In the genomic region with DNA sequence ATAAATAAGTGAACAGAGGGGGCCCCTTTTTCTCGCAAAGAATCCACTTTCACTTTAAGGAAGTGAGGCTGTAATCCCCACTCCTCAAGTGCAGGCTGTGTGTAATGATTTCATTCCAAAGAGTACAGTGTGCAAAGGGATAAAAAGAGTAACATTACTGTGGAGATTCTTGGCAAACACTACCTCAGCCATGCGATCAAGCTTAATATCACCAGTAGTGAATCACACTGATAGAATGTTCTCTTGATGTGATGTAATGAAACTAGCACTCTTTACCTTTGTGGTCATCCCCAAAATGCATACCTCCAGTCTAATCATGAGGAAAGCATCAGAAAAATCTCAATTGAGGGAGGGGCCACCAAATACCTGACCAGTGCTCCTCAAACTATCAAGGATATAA, we compare ENCODE assay signal across 23 cellular contexts.
DNase-seq lines count a peak whose midpoint lies in the region; ATAC-seq, FAIRE-seq and TF ChIP-seq lines count a peak whose summit lies in the region.
"Had no signal": no experiment of that assay in that cellular context is flagged by ENCODE, and none has a peak within 500 bp of the region (broad histone marks: within the 10 kb centered on the region; RNA-seq: fewer than 3 reads in every experiment).

No MANE protein-coding gene starts in this region.

- H3K4me1 ChIP-seq in breast epithelium (no peaks in the 10 kb centered on the region), astrocyte (ENCODE audit: insufficient read depth, low read length) (no peaks in the 10 kb centered on the region), right cardiac atrium (ENCODE audit: control insufficient read depth, insufficient read depth, low read length) (no peaks in the 10 kb centered on the region), upper lobe of right lung (no peaks in the 10 kb centered on the region), mesenchymal stem cell (ENCODE audit: control insufficient read depth, insufficient read depth, low read depth, low read length) (no peaks in the 10 kb centered on the region)
- H3K4me1 ChIP-seq: A549, parathyroid adenoma had no signal

- H3K9ac ChIP-seq in astrocyte (ENCODE audit: low read length) (no peak overlapping the region), mesenchymal stem cell (ENCODE audit: low read length) (no peak overlapping the region)
- H3K9ac ChIP-seq: parathyroid adenoma had no signal

- H2BK5ac ChIP-seq in mesenchymal stem cell (ENCODE audit: low read depth, low read length, poor library complexity, severe bottlenecking) = no peak overlapping the region

- no peaks in the 10 kb centered on the region for H3K36me3 Mint-ChIP-seq in MCF 10A (ENCODE audit: insufficient read depth, unreplicated experiment)
- no peaks in the 10 kb centered on the region for H3K36me3 Mint-ChIP-seq in astrocyte (ENCODE audit: low read depth, unreplicated experiment)
- H3K36me3 Mint-ChIP-seq: naive B cell had no signal

- H3K4me1 Mint-ChIP-seq in MCF 10A (ENCODE audit: insufficient read depth, unreplicated experiment) (peaks cover 12% of the 10 kb centered on the region), astrocyte (ENCODE audit: low read depth, unreplicated experiment) (peaks cover 4% of the 10 kb centered on the region)
- H3K4me1 Mint-ChIP-seq: activated CD4-positive, alpha-beta T cell treated with anti-CD3 and anti-CD28 coated beads, Interleukin-2, amount 10 ng/mL, durations not matched to agents 7 days and 5 days; naive B cell had no signal

- H3K27me3 ChIP-seq in breast epithelium = no peaks in the 10 kb centered on the region
- no peaks in the 10 kb centered on the region for H3K27me3 ChIP-seq in astrocyte (ENCODE audit: insufficient read depth, low read length)
- no peaks in the 10 kb centered on the region for H3K27me3 ChIP-seq in right cardiac atrium (ENCODE audit: control insufficient read depth, insufficient read depth)
- no peaks in the 10 kb centered on the region for H3K27me3 ChIP-seq in upper lobe of right lung
- H3K27me3 ChIP-seq in mesenchymal stem cell (ENCODE audit: control insufficient read depth in 1 of 2, insufficient read depth in 1 of 2, low read length in 2 of 2) = no peaks in the 10 kb centered on the region
- H3K27me3 ChIP-seq: MG63 had no signal

- H3K4me2 ChIP-seq in astrocyte (ENCODE audit: low read length) (peak overlapping the region; percentile 20), mesenchymal stem cell (ENCODE audit: low read length, poor library complexity, severe bottlenecking) (no peak overlapping the region)
- H3K4me2 ChIP-seq: A549 had no signal

- H3K4ac ChIP-seq in mesenchymal stem cell (ENCODE audit: low read depth in 1 of 2, low read length in 2 of 2) = no peak overlapping the region

- H2AFZ ChIP-seq in astrocyte (ENCODE audit: low read depth, low read length) = peak overlapping the region; percentile 32
- H2AFZ ChIP-seq in mesenchymal stem cell (ENCODE audit: low read depth, low read length) = no peak overlapping the region
- H2AFZ ChIP-seq: parathyroid adenoma had no signal

- intact Hi-C loops in MCF 10A (cut with micrococcal nuclease) (no loop called here), breast epithelium (cut with DNase I; ENCODE audit: low total_unique reads) (no loop called here), right cardiac atrium (cut with DNase I) (loop anchor here in 1 of 4 donors (10.0 kb wide), 1 partner anchor 184 kb away; no protein-coding TSS in a partner anchor), upper lobe of right lung (cut with DNase I) (no loop called here)

- CTCF ChIA-PET in MCF 10A (lab: Yijun Ruan, JAX) = interaction anchor here (0.6 to 1.8 kb wide), 3 partner anchors 9 to 180 kb away, joined by 4 to 10 read pairs (median 4); no protein-coding TSS in a partner anchor

- peak; percentile 60 to 64 for ATAC-seq in right cardiac atrium
- peak; percentile 28 for ATAC-seq in upper lobe of right lung
- ATAC-seq: A549, Panc1 had no signal

- BruUV-seq in MCF 10A (replicated peaks; lab: Mats Ljungman, UMichigan) = no TSS peak

- H3K27ac Mint-ChIP-seq in MCF 10A (ENCODE audit: low read depth, unreplicated experiment) (no peak overlapping the region), astrocyte (ENCODE audit: unreplicated experiment) (no peak overlapping the region)
- H3K27ac Mint-ChIP-seq: activated CD4-positive, alpha-beta T cell treated with anti-CD3 and anti-CD28 coated beads, Interleukin-2, amount 10 ng/mL, durations not matched to agents 7 days and 5 days; naive B cell had no signal

- H3K4me3 ChIP-seq in breast epithelium (no peak overlapping the region), astrocyte (ENCODE audit: insufficient read depth, low read depth, low read length) (no peak overlapping the region), right cardiac atrium (ENCODE audit: low read length) (no peak overlapping the region), upper lobe of right lung (no peak overlapping the region), mesenchymal stem cell (ENCODE audit: insufficient read depth in 1 of 2, low read depth in 1 of 2, low read length in 2 of 2) (no peak overlapping the region)
- H3K4me3 ChIP-seq: A549, coronary artery, MG63 had no signal

- H4K20me1 ChIP-seq in astrocyte (ENCODE audit: insufficient read depth, low read length) = no peaks in the 10 kb centered on the region

- H3K27ac ChIP-seq in breast epithelium (no peak overlapping the region), astrocyte (ENCODE audit: low read depth, low read length) (no peak overlapping the region), right cardiac atrium (ENCODE audit: low read length) (no peak overlapping the region), upper lobe of right lung (no peak overlapping the region), mesenchymal stem cell (ENCODE audit: low read length, poor library complexity, severe bottlenecking) (no peak overlapping the region)
- H3K27ac ChIP-seq: A549, C4-2B, coronary artery, parathyroid adenoma had no signal

- no peak for TF ChIP-seq CTCF in MCF 10A (IDR thresholded peaks at IDR 0.05; ENCODE audit: unreplicated experiment)
- no peak for TF ChIP-seq CTCF in breast epithelium (IDR thresholded peaks at IDR 0.05)
- TF ChIP-seq CTCF in astrocyte (IDR thresholded peaks at IDR 0.05; ENCODE audit: insufficient read depth, low read depth, low read length) = no peak
- TF ChIP-seq CTCF in upper lobe of right lung (IDR thresholded peaks at IDR 0.05) = no peak

- no peak overlapping the region for H2AK5ac ChIP-seq in mesenchymal stem cell (ENCODE audit: low read length, severe bottlenecking)

- H3K36me3 ChIP-seq in breast epithelium (no peaks in the 10 kb centered on the region), astrocyte (ENCODE audit: insufficient read depth, low read length) (no peaks in the 10 kb centered on the region), upper lobe of right lung (no peaks in the 10 kb centered on the region), mesenchymal stem cell (ENCODE audit: control insufficient read depth in 1 of 2, insufficient read depth in 2 of 2, low read depth in 1 of 2, low read length in 2 of 2) (no peaks in the 10 kb centered on the region)
- H3K36me3 ChIP-seq: MG63 had no signal

- POLR2A ChIA-PET in MCF 10A (lab: Yijun Ruan, JAX) = interaction anchor here (0.6 kb wide), 1 partner anchor 278 kb away, joined by 3 read pairs; no protein-coding TSS in a partner anchor

- H2BK120ac ChIP-seq in mesenchymal stem cell (ENCODE audit: low read depth, low read length) = no peak overlapping the region

- H2BK15ac ChIP-seq in mesenchymal stem cell (ENCODE audit: low read depth, poor library complexity, severe bottlenecking) = no peak overlapping the region

- no peak overlapping the region for H3K23ac ChIP-seq in mesenchymal stem cell (ENCODE audit: low read length in 2 of 2)

- no peak overlapping the region for H3K18ac ChIP-seq in mesenchymal stem cell (ENCODE audit: low read depth in 1 of 2, low read length in 2 of 2)

- no peak overlapping the region for H2BK12ac ChIP-seq in mesenchymal stem cell (ENCODE audit: low read length in 2 of 2)

- TF ChIP-seq POLR2A in breast epithelium (IDR thresholded peaks at IDR 0.05) = no peak

- H3K9me3 ChIP-seq in breast epithelium (no peaks in the 10 kb centered on the region), astrocyte (ENCODE audit: insufficient read depth, low read depth, low read length) (no peaks in the 10 kb centered on the region), right cardiac atrium (ENCODE audit: control insufficient read depth, low read length) (no peaks in the 10 kb centered on the region), upper lobe of right lung (no peaks in the 10 kb centered on the region), mesenchymal stem cell (ENCODE audit: control insufficient read depth, low read length) (no peaks in the 10 kb centered on the region)
- H3K9me3 ChIP-seq: A549, MG63 had no signal

- no peak overlapping the region for H4K91ac ChIP-seq in mesenchymal stem cell (ENCODE audit: low read length)

- H3K4me3 Mint-ChIP-seq in MCF 10A (ENCODE audit: unreplicated experiment) = no peak overlapping the region
- H3K4me3 Mint-ChIP-seq in astrocyte (ENCODE audit: unreplicated experiment) = no peak overlapping the region
- H3K4me3 Mint-ChIP-seq: activated CD4-positive, alpha-beta T cell treated with anti-CD3 and anti-CD28 coated beads, Interleukin-2, amount 10 ng/mL, durations not matched to agents 7 days and 5 days; naive B cell had no signal

- no peak overlapping the region for H4K8ac ChIP-seq in mesenchymal stem cell (ENCODE audit: low read length)

- no peak overlapping the region for H3K14ac ChIP-seq in mesenchymal stem cell (ENCODE audit: low read length in 2 of 2)

- H3K79me1 ChIP-seq in mesenchymal stem cell (replicated peaks; ENCODE audit: low read length, poor library complexity, severe bottlenecking) = no peaks in the 10 kb centered on the region

- DNase-seq in MCF 10A (ENCODE audit: unreplicated experiment) = peak; percentile 39
- DNase-seq in breast epithelium (ENCODE audit: low spot score in 2 of 2) = no peak
- peak; percentile 80 for DNase-seq in astrocyte (ENCODE audit: low read depth)
- DNase-seq in right cardiac atrium = no peak
- no peak for DNase-seq in upper lobe of right lung
- DNase-seq in activated T-cell treated with anti-CD3 and anti-CD28 coated beads for 4 hours = no peak
- DNase-seq in mesenchymal stem cell = no peak
- no peak for DNase-seq in COLO829 (ENCODE audit: low spot score)
- DNase-seq: activated CD4-positive, alpha-beta T cell treated with anti-CD3 and anti-CD28 coated beads, Interleukin-2, amount 10 ng/mL, durations not matched to agents 7 days and 5 days; activated CD8-positive, alpha-beta memory T cell treated with anti-CD3 and anti-CD28 coated beads, Interleukin-2, amount 50 U/mL, for 4 hours; activated naive CD4-positive, alpha-beta T cell treated with Interleukin-2 at 50 U/mL for 16 hours; anterior cingulate cortex; DMS79; MG63; naive B cell; NCI-H146; NCI-H82 had no signal

- 52% methylated on average over 2 of the region's 2 CpGs for WGBS in right cardiac atrium
- no CpG with 5 or more reads among the region's 2 CpGs for WGBS in mesenchymal stem cell

- H3K9me3 Mint-ChIP-seq in MCF 10A (ENCODE audit: unreplicated experiment) = no peaks in the 10 kb centered on the region
- H3K9me3 Mint-ChIP-seq in astrocyte (ENCODE audit: unreplicated experiment) = no peaks in the 10 kb centered on the region
- H3K9me3 Mint-ChIP-seq: activated CD4-positive, alpha-beta T cell treated with anti-CD3 and anti-CD28 coated beads, Interleukin-2, amount 10 ng/mL, durations not matched to agents 7 days and 5 days; naive B cell had no signal

- H3K27me3 Mint-ChIP-seq in MCF 10A (ENCODE audit: insufficient read depth, unreplicated experiment) (no peaks in the 10 kb centered on the region), astrocyte (ENCODE audit: low read depth, unreplicated experiment) (no peaks in the 10 kb centered on the region)
- H3K27me3 Mint-ChIP-seq: activated CD4-positive, alpha-beta T cell treated with anti-CD3 and anti-CD28 coated beads, Interleukin-2, amount 10 ng/mL, durations not matched to agents 7 days and 5 days; naive B cell had no signal

- no peaks in the 10 kb centered on the region for H3K79me2 ChIP-seq in astrocyte (ENCODE audit: insufficient read depth, low read length)
- H3K79me2 ChIP-seq: parathyroid adenoma had no signal

- no peak for FAIRE-seq in astrocyte (lab: Jason Lieb, UNC)
- FAIRE-seq: A549, endothelial cell of umbilical vein had no signal

Comparison
In these comparisons a context has a peak if more than half of its experiments do, and no peak if none do; other contexts are left out.
1. DNase-seq: peak in MCF 10A (single experiment) and astrocyte (single experiment); none in breast epithelium (0 of 2), right cardiac atrium (0 of 3), upper lobe of right lung (single experiment), activated T-cell treated with anti-CD3 and anti-CD28 coated beads for 4 hours (single experiment), mesenchymal stem cell (single experiment) and COLO829 (single experiment).